17 cellular contexts compared by ENCODE assay signal in the genomic region with DNA sequence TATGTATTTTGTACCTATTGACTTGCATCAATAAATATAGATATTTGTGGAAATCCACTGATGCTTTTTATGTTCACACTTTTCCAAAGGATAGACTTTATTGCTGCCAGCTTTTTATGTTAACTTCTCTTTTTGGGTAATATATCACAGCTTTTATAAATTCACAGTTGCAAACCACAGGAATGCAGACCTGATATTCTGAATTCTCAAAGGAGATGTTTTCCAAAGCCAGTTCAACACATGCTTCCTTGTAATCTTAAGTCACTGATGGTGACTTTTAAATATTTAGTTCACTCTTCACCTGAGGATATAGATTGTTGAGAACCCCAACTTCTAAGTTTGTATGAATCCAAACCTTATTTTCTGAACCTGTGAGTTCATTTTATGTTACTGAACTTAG.
"Had no signal": no experiment of that assay in that cellular context is flagged by ENCODE, and none has a peak within 500 bp of the region (broad histone marks: within the 10 kb centered on the region; RNA-seq: fewer than 3 reads in every experiment).

No MANE protein-coding gene starts in this region.

- DNase-seq: activated CD4-positive, alpha-beta T cell treated with anti-CD3 and anti-CD28 coated beads, Interleukin-2, amount 50 U/mL, for 48 hours; activated naive CD4-positive, alpha-beta T cell treated with anti-CD3 and anti-CD28 coated beads for 36 hours; activated T-cell treated with anti-CD3 and anti-CD28 coated beads, Interleukin-2, amount 50 U/mL, for 1 hour; cerebellar nuclear complex; islet precursor cell; naive thymus-derived CD4-positive, alpha-beta T cell; pancreas; stimulated activated CD4-positive, alpha-beta T cell treated with anti-CD3 and anti-CD28 coated beads, Interleukin-2, amount 100 ng/mL, for 48 hours; T-cell; T1000; thyroid gland had no signal

- H3K9me3 ChIP-seq: pancreas, thyroid gland had no signal

- ATAC-seq: activated CD4-positive, CD25-positive, alpha-beta regulatory T cell treated with anti-CD3 and anti-CD28 coated beads, Interleukin-2, amount 50 U/mL, for 24 hours; naive thymus-derived CD4-positive, alpha-beta T cell; pancreas; T-cell had no signal

- H3K27me3 Mint-ChIP-seq: brain; naive thymus-derived CD4-positive, alpha-beta T cell; stimulated activated memory B cell treated with anti-CD40 and anti-IgM and Interleukin-4, amounts not matched to agents 10 μg/mL and 1 μg/mL and 100 μg/mL, for 72 hours; T-cell had no signal

- H3K4me3 Mint-ChIP-seq: activated naive CD4-positive, alpha-beta T cell treated with anti-CD3 and anti-CD28 coated beads for 36 hours; brain; naive thymus-derived CD4-positive, alpha-beta T cell; stimulated activated memory B cell treated with anti-CD40 and anti-IgM and Interleukin-4, amounts not matched to agents 10 μg/mL and 1 μg/mL and 100 μg/mL, for 72 hours; T-cell had no signal

- H3K4me3 ChIP-seq: lung, pancreas, thyroid gland had no signal

- H3K36me3 Mint-ChIP-seq: brain; naive thymus-derived CD4-positive, alpha-beta T cell; stimulated activated memory B cell treated with anti-CD40 and anti-IgM and Interleukin-4, amounts not matched to agents 10 μg/mL and 1 μg/mL and 100 μg/mL, for 72 hours; T-cell had no signal

- H3K27ac Mint-ChIP-seq: activated naive CD4-positive, alpha-beta T cell treated with anti-CD3 and anti-CD28 coated beads for 36 hours; activated T-helper 2 cell treated with anti-CD3 and anti-CD28 coated beads, Interferon-gamma antibody, Interleukin-2, Interleukin-4, amounts not matched to agents 10 μg/mL and 5 μg/mL and 100 μg/mL, durations not matched to agents 14 hours and 24 hours and 36 hours; brain; naive thymus-derived CD4-positive, alpha-beta T cell; stimulated activated memory B cell treated with anti-CD40 and anti-IgM and Interleukin-4, amounts not matched to agents 10 μg/mL and 1 μg/mL and 100 μg/mL, for 72 hours; T-cell had no signal

- H3K4me1 Mint-ChIP-seq: brain; stimulated activated memory B cell treated with anti-CD40 and anti-IgM and Interleukin-4, amounts not matched to agents 10 μg/mL and 1 μg/mL and 100 μg/mL, for 72 hours; T-cell had no signal

- FAIRE-seq: pancreas, urothelium cell line had no signal
